ENCODE assay signal across 5 cellular contexts in genomic region chr22:47544696-47545095, GRCh38.
"Had no signal": no experiment of that assay in that cellular context is flagged by ENCODE, and none has a peak within 500 bp of the region (broad histone marks: within the 10 kb centered on the region; RNA-seq: fewer than 3 reads in every experiment).

No MANE protein-coding gene starts in this region.

- H3K4me3 ChIP-seq: GM23338 had no signal

- DNase-seq: H9, HFFc6, KBM-7 had no signal

- H3K27ac ChIP-seq: HL-60 had no signal
